ENCODE assay signal across 16 cellular contexts in the genomic region with DNA sequence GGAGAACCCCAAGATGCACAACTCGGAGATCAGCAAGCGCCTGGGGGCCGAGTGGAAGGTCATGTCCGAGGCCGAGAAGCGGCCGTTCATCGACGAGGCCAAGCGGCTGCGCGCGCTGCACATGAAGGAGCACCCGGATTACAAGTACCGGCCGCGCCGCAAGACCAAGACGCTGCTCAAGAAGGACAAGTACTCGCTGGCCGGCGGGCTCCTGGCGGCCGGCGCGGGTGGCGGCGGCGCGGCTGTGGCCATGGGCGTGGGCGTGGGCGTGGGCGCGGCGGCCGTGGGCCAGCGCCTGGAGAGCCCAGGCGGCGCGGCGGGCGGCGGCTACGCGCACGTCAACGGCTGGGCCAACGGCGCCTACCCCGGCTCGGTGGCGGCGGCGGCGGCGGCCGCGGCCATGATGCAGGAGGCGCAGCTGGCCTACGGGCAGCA. TPM values are rescaled to one million over a fixed set of nuclear protein-coding genes. Genes with fewer than 3 reads are reported as not detected.
DNase-seq lines count a peak whose midpoint lies in the region; TF ChIP-seq lines count a peak whose summit lies in the region.
"Had no signal": no experiment of that assay in that cellular context is flagged by ENCODE, and none has a peak within 500 bp of the region (broad histone marks: within the 10 kb centered on the region; RNA-seq: fewer than 3 reads in every experiment).

No MANE protein-coding gene starts in this region.

- no peaks in the 10 kb centered on the region for H3K36me3 Mint-ChIP-seq in endodermal cell (ENCODE audit: low read depth)

- DNase-seq in NCI-H2081 (lab: John Stamatoyannopoulos, UW): peak; percentile 46 to 66
- DNase-seq in NCI-H2081 treated with DMSO at 0.1 percent for 48 hours (lab: John Stamatoyannopoulos, UW): no peak
- DNase-seq in NCI-H1105 treated with DMSO at 0.1 percent for 48 hours (lab: John Stamatoyannopoulos, UW): peak; percentile 61
- peak; percentile 82 for DNase-seq in endodermal cell
- DNase-seq in retina: peak; percentile 51
- DNase-seq in HCEC 1CT: no peak
- DNase-seq in NOMO-1 treated with DMSO at 0.1 percent for 48 hours (lab: John Stamatoyannopoulos, UW; ENCODE audit: unreplicated experiment): no peak
- DNase-seq in caudate nucleus (lab: John Stamatoyannopoulos, UW): no peak
- DNase-seq: Karpas-422, PC-9, WERI-Rb-1 had no signal

- H3K27ac Mint-ChIP-seq in endodermal cell: no peak overlapping the region

- H3K9me3 Mint-ChIP-seq in endodermal cell: no peaks in the 10 kb centered on the region

- H3K4me3 Mint-ChIP-seq in endodermal cell: no peak overlapping the region

- TF ChIP-seq CTCF in endodermal cell (conservative IDR thresholded peaks at IDR 0.05): no peak

- WGBS in endodermal cell (ENCODE audit: insufficient coverage in 1 of 2, insufficient read length in 1 of 2), 2 experiments: 1 to 2% methylated on average over 9 to 61 of the region's 61 CpGs

- H3K27ac ChIP-seq in endodermal cell (ENCODE audit: low read depth, low read length) (no peak overlapping the region), caudate nucleus (ENCODE audit: low read depth, low read length) (no peak overlapping the region)
- H3K27ac ChIP-seq: A549, neutrophil, PC-9, skin epidermis, WERI-Rb-1 had no signal

- peaks cover 16% of the 10 kb centered on the region for H3K4me1 Mint-ChIP-seq in endodermal cell

- no peak overlapping the region for H3K4me3 ChIP-seq in endodermal cell (ENCODE audit: low read length)
- H3K4me3 ChIP-seq: A549, PC-9, skin epidermis had no signal

- H3K9me3 ChIP-seq in endodermal cell (ENCODE audit: control insufficient read depth, low read length): no peaks in the 10 kb centered on the region
- H3K9me3 ChIP-seq: A549, neutrophil had no signal

- H3K4me1 ChIP-seq in endodermal cell (ENCODE audit: control insufficient read depth, insufficient read depth, low read length): no peaks in the 10 kb centered on the region
- H3K4me1 ChIP-seq: A549 had no signal

- H3K9ac ChIP-seq in endodermal cell (ENCODE audit: extremely low read depth, low read length, poor library complexity, severe bottlenecking): no peak overlapping the region

- peaks cover 88% of the 10 kb centered on the region for H3K27me3 Mint-ChIP-seq in endodermal cell (ENCODE audit: insufficient read depth)

- H3K27me3 ChIP-seq in endodermal cell (ENCODE audit: control insufficient read depth, insufficient read depth, low read length, poor library complexity, severe bottlenecking): peaks cover 93% of the 10 kb centered on the region

- H3K36me3 ChIP-seq in endodermal cell (ENCODE audit: control insufficient read depth, insufficient read depth, low read length): no peaks in the 10 kb centered on the region
- H3K36me3 ChIP-seq: neutrophil, WERI-Rb-1 had no signal

RNA-seq across cellular contexts. Expression of a gene that starts 0.9 kb away (rescaled TPM):
- total RNA-seq in endodermal cell: not detected
- 40.6 TPM for polyA plus RNA-seq in endodermal cell (2013, experiment 1 of 2)
- 33.9 TPM for polyA plus RNA-seq in endodermal cell (2013, experiment 2 of 2)
- total RNA-seq: epithelial cell of proximal tubule, liver, PC-9 had no signal
- polyA plus RNA-seq: A549, liver had no signal

Comparison
In these comparisons a context has a peak if more than half of its experiments do, and no peak if none do; other contexts are left out.
1. DNase-seq: peak in NCI-H2081 (2 of 2), NCI-H1105 treated with DMSO at 0.1 percent for 48 hours (single experiment), endodermal cell (single experiment) and retina (single experiment); none in NCI-H2081 treated with DMSO at 0.1 percent for 48 hours (single experiment), HCEC 1CT (single experiment), NOMO-1 treated with DMSO at 0.1 percent for 48 hours (single experiment) and caudate nucleus (0 of 61).